Comparison of ENCODE assay signal across 1 cellular context in genomic region chr17:28318759-28319660, GRCh38.
TF ChIP-seq lines count a peak whose summit lies in the region.

TSS of gene TMEM97 (plus strand) at chr17:28319200. CDS start at chr17:28319240, 40 bp downstream.

TF ChIP-seq in HepG2, 621 proteins besides CTCF, POLR2A, EP300 and RAD21 (continued from another document):
- TF ChIP-seq ZFP36 (IDR thresholded peaks at IDR 0.05; ENCODE audit: borderline replicate concordance, low read depth, low read length, partially characterized antibody) (no peak), NR3C1 (CRISPR knock-in tag; IDR thresholded peaks at IDR 0.05) (no peak), U2AF2 (IDR thresholded peaks at IDR 0.05; ENCODE audit: low read depth, low read length) (no peak), SRY (CRISPR knock-in tag; IDR thresholded peaks at IDR 0.05) (peak; percentile 93), ARID5B (CRISPR knock-in tag; IDR thresholded peaks at IDR 0.05) (no peak; the same call in 1 of the 2 replicates), CREM (IDR thresholded peaks at IDR 0.05) (peak; percentile 88), CREM (CRISPR knock-in tag; IDR thresholded peaks at IDR 0.05) (no peak), ZSCAN20 (CRISPR knock-in tag; IDR thresholded peaks at IDR 0.05; ENCODE audit: borderline replicate concordance) (0 out of 2 replicates have a peak, but pooled peaks have one; percentile 52), HOXA3 (CRISPR knock-in tag; IDR thresholded peaks at IDR 0.05) (peak; percentile 82), KDM1A (CRISPR knock-in tag; IDR thresholded peaks at IDR 0.05) (no peak), ZNF784 (CRISPR knock-in tag; IDR thresholded peaks at IDR 0.05; ENCODE audit: borderline replicate concordance) (no peak), KMT2A (CRISPR knock-in tag; IDR thresholded peaks at IDR 0.05) (peak; percentile 27; the same call in 1 of the 2 replicates), EZH2 (conservative IDR thresholded peaks at IDR 0.05; ENCODE audit: low read depth, low read length) (no peak), ZMAT3 (CRISPR knock-in tag; conservative IDR thresholded peaks at IDR 0.05) (peak; percentile 83), ZNF530 (CRISPR knock-in tag; IDR thresholded peaks at IDR 0.05; ENCODE audit: low read depth) (no peak), SNAPC2 (CRISPR knock-in tag; IDR thresholded peaks at IDR 0.05) (peak; percentile 80; the same call in 1 of the 2 replicates), ZNF562 (CRISPR knock-in tag; IDR thresholded peaks at IDR 0.05; ENCODE audit: borderline replicate concordance) (no peak), FOXM1 (CRISPR knock-in tag; IDR thresholded peaks at IDR 0.05) (no peak), ZNF205 (CRISPR knock-in tag; IDR thresholded peaks at IDR 0.05) (no peak; the same call in 1 of the 2 replicates), THAP9 (CRISPR knock-in tag; IDR thresholded peaks at IDR 0.05; ENCODE audit: borderline replicate concordance) (no peak), ZNF496 (CRISPR knock-in tag; IDR thresholded peaks at IDR 0.05; ENCODE audit: insufficient replicate concordance) (no peak), TBX3 (IDR thresholded peaks at IDR 0.05; ENCODE audit: borderline replicate concordance) (no peak), ZNF543 (CRISPR knock-in tag; IDR thresholded peaks at IDR 0.05) (peak; percentile 83), SMARCC2 (IDR thresholded peaks at IDR 0.05) (no peak), TP53 (CRISPR knock-in tag; conservative IDR thresholded peaks at IDR 0.05) (peak; percentile 13; the same call in 1 of the 2 replicates), ZNF703 (CRISPR knock-in tag; IDR thresholded peaks at IDR 0.05; ENCODE audit: borderline replicate concordance) (0 out of 2 replicates have a peak, but pooled peaks have one; percentile 57), NFKB2 (CRISPR knock-in tag; IDR thresholded peaks at IDR 0.05; ENCODE audit: borderline replicate concordance) (peak; percentile 93; the same call in 1 of the 2 replicates), ZFP37 (CRISPR knock-in tag; IDR thresholded peaks at IDR 0.05; ENCODE audit: borderline replicate concordance) (no peak), ZFP82 (CRISPR knock-in tag; IDR thresholded peaks at IDR 0.05; ENCODE audit: borderline replicate concordance) (no peak), ATF4 (CRISPR knock-in tag; IDR thresholded peaks at IDR 0.05) (peak in 1 of 2 experiments; percentile 36; a peak in 1 of 4 replicates), TRIM24 (CRISPR knock-in tag; IDR thresholded peaks at IDR 0.05) (no peak), GLMP (CRISPR knock-in tag; IDR thresholded peaks at IDR 0.05; ENCODE audit: borderline replicate concordance) (peak; percentile 55; the same call in 1 of the 2 replicates), AGO2 (optimal IDR thresholded peaks at IDR 0.05; ENCODE audit: low read depth, low read length) (peak; percentile 0), ZNF672 (CRISPR knock-in tag; IDR thresholded peaks at IDR 0.05) (no peak), ZNF652 (CRISPR knock-in tag; IDR thresholded peaks at IDR 0.05; ENCODE audit: borderline replicate concordance, low read depth) (no peak), MBD4 (IDR thresholded peaks at IDR 0.05; ENCODE audit: borderline replicate concordance, low read length) (no peak)
- TF ChIP-seq, protein P1, sequence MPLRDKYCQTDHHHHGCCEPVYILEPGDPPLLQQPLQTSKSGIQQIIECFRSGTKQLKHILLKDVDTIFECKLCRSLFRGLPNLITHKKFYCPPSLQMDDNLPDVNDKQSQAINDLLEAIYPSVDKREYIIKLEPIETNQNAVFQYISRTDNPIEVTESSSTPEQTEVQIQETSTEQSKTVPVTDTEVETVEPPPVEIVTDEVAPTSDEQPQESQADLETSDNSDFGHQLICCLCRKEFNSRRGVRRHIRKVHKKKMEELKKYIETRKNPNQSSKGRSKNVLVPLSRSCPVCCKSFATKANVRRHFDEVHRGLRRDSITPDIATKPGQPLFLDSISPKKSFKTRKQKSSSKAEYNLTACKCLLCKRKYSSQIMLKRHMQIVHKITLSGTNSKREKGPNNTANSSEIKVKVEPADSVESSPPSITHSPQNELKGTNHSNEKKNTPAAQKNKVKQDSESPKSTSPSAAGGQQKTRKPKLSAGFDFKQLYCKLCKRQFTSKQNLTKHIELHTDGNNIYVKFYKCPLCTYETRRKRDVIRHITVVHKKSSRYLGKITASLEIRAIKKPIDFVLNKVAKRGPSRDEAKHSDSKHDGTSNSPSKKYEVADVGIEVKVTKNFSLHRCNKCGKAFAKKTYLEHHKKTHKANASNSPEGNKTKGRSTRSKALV (CRISPR knock-in tag; IDR thresholded peaks at IDR 0.05) = peak; percentile 84; the same call in 1 of the 2 replicates
- TF ChIP-seq, protein P2, sequence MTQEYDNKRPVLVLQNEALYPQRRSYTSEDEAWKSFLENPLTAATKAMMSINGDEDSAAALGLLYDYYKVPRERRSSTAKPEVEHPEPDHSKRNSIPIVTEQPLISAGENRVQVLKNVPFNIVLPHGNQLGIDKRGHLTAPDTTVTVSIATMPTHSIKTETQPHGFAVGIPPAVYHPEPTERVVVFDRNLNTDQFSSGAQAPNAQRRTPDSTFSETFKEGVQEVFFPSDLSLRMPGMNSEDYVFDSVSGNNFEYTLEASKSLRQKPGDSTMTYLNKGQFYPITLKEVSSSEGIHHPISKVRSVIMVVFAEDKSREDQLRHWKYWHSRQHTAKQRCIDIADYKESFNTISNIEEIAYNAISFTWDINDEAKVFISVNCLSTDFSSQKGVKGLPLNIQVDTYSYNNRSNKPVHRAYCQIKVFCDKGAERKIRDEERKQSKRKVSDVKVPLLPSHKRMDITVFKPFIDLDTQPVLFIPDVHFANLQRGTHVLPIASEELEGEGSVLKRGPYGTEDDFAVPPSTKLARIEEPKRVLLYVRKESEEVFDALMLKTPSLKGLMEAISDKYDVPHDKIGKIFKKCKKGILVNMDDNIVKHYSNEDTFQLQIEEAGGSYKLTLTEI (CRISPR knock-in tag; conservative IDR thresholded peaks at IDR 0.05) = no peak
- TF ChIP-seq, protein P3, sequence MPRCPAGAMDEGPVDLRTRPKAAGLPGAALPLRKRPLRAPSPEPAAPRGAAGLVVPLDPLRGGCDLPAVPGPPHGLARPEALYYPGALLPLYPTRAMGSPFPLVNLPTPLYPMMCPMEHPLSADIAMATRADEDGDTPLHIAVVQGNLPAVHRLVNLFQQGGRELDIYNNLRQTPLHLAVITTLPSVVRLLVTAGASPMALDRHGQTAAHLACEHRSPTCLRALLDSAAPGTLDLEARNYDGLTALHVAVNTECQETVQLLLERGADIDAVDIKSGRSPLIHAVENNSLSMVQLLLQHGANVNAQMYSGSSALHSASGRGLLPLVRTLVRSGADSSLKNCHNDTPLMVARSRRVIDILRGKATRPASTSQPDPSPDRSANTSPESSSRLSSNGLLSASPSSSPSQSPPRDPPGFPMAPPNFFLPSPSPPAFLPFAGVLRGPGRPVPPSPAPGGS (CRISPR knock-in tag; IDR thresholded peaks at IDR 0.05) = peak; percentile 31; the same call in 1 of the 2 replicates
